ENCODE assay signal across 1 cellular context in genomic region chr2:207734264-207734635, GRCh38.
TF ChIP-seq lines count a peak whose summit lies in the region.

No MANE protein-coding gene starts in this region.

TF ChIP-seq in HepG2, 621 proteins besides CTCF, POLR2A, EP300 and RAD21 (continued from another document and continues in another):
- TF ChIP-seq CSRNP1 (CRISPR knock-in tag; IDR thresholded peaks at IDR 0.05) = no peak
- peak; percentile 14 for TF ChIP-seq PHF5A (CRISPR knock-in tag; IDR thresholded peaks at IDR 0.05; ENCODE audit: low read depth, unreplicated experiment)
- TF ChIP-seq ZNF513 (CRISPR knock-in tag; conservative IDR thresholded peaks at IDR 0.05) = no peak
- no peak for TF ChIP-seq ZFP41 (CRISPR knock-in tag; IDR thresholded peaks at IDR 0.05; ENCODE audit: borderline replicate concordance)
- no peak for TF ChIP-seq JUN (CRISPR knock-in tag; IDR thresholded peaks at IDR 0.05)
- TF ChIP-seq ZNF567 (CRISPR knock-in tag; IDR thresholded peaks at IDR 0.05; ENCODE audit: borderline replicate concordance) = 0 out of 2 replicates have a peak, but pooled peaks have one; percentile 42
- no peak for TF ChIP-seq ZNF350 (CRISPR knock-in tag; IDR thresholded peaks at IDR 0.05; ENCODE audit: borderline replicate concordance, low read depth)
- no peak for TF ChIP-seq MYNN (CRISPR knock-in tag; IDR thresholded peaks at IDR 0.05; ENCODE audit: low read depth)
- TF ChIP-seq ZC3H13 (CRISPR knock-in tag; IDR thresholded peaks at IDR 0.05) = no peak
- no peak for TF ChIP-seq HMG20B (CRISPR knock-in tag; conservative IDR thresholded peaks at IDR 0.05)
- peak; percentile 56 to 62; a peak in 2 of 4 replicates for TF ChIP-seq HMGXB4 (CRISPR knock-in tag; IDR thresholded peaks at IDR 0.05; ENCODE audit: borderline replicate concordance in 1 of 2, low read depth in 1 of 2)
- TF ChIP-seq HCFC1 (IDR thresholded peaks at IDR 0.05; ENCODE audit: low read depth, low read length) = no peak
- no peak for TF ChIP-seq MYC (CRISPR knock-in tag; IDR thresholded peaks at IDR 0.05; ENCODE audit: borderline replicate concordance)
- no peak for TF ChIP-seq DMAP1 (CRISPR knock-in tag; IDR thresholded peaks at IDR 0.05)
- TF ChIP-seq PTBP1 (IDR thresholded peaks at IDR 0.05; ENCODE audit: low read depth, low read length, poor library complexity, severe bottlenecking) = no peak
- no peak for TF ChIP-seq ZNF546 (CRISPR knock-in tag; conservative IDR thresholded peaks at IDR 0.05)
- no peak for TF ChIP-seq BRCA1 (CRISPR knock-in tag; IDR thresholded peaks at IDR 0.05)
- no peak for TF ChIP-seq ZNF589 (CRISPR knock-in tag; conservative IDR thresholded peaks at IDR 0.05)
- no peak for TF ChIP-seq ZNF709 (CRISPR knock-in tag; IDR thresholded peaks at IDR 0.05)
- no peak for TF ChIP-seq ZNF800 (CRISPR knock-in tag; IDR thresholded peaks at IDR 0.05)
- peak; percentile 81 for TF ChIP-seq STAG1 (CRISPR knock-in tag; IDR thresholded peaks at IDR 0.05)
- TF ChIP-seq NFATC3 (CRISPR knock-in tag; IDR thresholded peaks at IDR 0.05) = no peak
- TF ChIP-seq MAFK (conservative IDR thresholded peaks at IDR 0.05 in 1 of 2, IDR thresholded peaks at IDR 0.05 in 1 of 2; ENCODE audit: low read length in 2 of 2) = no peak
- TF ChIP-seq ELF4 (CRISPR knock-in tag; IDR thresholded peaks at IDR 0.05; ENCODE audit: borderline replicate concordance) = 0 out of 2 replicates have a peak, but pooled peaks have one; percentile 26
- peak; percentile 43 for TF ChIP-seq TEAD3 (CRISPR knock-in tag; optimal IDR thresholded peaks at IDR 0.05; ENCODE audit: borderline replicate concordance)
- peak; percentile 20; the same call in 1 of the 2 replicates for TF ChIP-seq SAFB2 (CRISPR knock-in tag; IDR thresholded peaks at IDR 0.05; ENCODE audit: borderline replicate concordance, low read depth)
- peak; percentile 67; the same call in 1 of the 2 replicates for TF ChIP-seq RFXANK (CRISPR knock-in tag; IDR thresholded peaks at IDR 0.05)
- TF ChIP-seq RCOR2 (CRISPR knock-in tag; IDR thresholded peaks at IDR 0.05) = no peak
- no peak for TF ChIP-seq ZNF766 (CRISPR knock-in tag; IDR thresholded peaks at IDR 0.05; ENCODE audit: borderline replicate concordance)
- no peak for TF ChIP-seq TBL1XR1 (IDR thresholded peaks at IDR 0.05; ENCODE audit: borderline replicate concordance, low read length, partially characterized antibody)
- TF ChIP-seq KAT7 (CRISPR knock-in tag; IDR thresholded peaks at IDR 0.05; ENCODE audit: borderline replicate concordance) = no peak; the same call in 1 of the 2 replicates
- peak; percentile 15; the same call in 1 of the 2 replicates for TF ChIP-seq IRF2 (CRISPR knock-in tag; IDR thresholded peaks at IDR 0.05)
- TF ChIP-seq SIX4 (CRISPR knock-in tag; IDR thresholded peaks at IDR 0.05) = 0 out of 2 replicates have a peak, but pooled peaks have one; percentile 11
- TF ChIP-seq ZNF780A (CRISPR knock-in tag; IDR thresholded peaks at IDR 0.05) = no peak
- TF ChIP-seq ATF5 (CRISPR knock-in tag; IDR thresholded peaks at IDR 0.05; ENCODE audit: low read depth) = no peak
- peak; percentile 16; the same call in 1 of the 2 replicates for TF ChIP-seq SAP130 (CRISPR knock-in tag; IDR thresholded peaks at IDR 0.05; ENCODE audit: low read depth)
- no peak for TF ChIP-seq KLF15 (CRISPR knock-in tag; IDR thresholded peaks at IDR 0.05; ENCODE audit: borderline replicate concordance)
- no peak for TF ChIP-seq ZNF224 (CRISPR knock-in tag; IDR thresholded peaks at IDR 0.05)
- TF ChIP-seq GFI1 (CRISPR knock-in tag; IDR thresholded peaks at IDR 0.05; ENCODE audit: borderline replicate concordance) = peak; percentile 13; the same call in 1 of the 2 replicates
- no peak for TF ChIP-seq RNF2 (conservative IDR thresholded peaks at IDR 0.05; ENCODE audit: low read depth)
- TF ChIP-seq EHMT2 (IDR thresholded peaks at IDR 0.05; ENCODE audit: borderline replicate concordance, low read depth, low read length) = no peak
- peak; percentile 24 for TF ChIP-seq ZNF18 (CRISPR knock-in tag; IDR thresholded peaks at IDR 0.05; ENCODE audit: insufficient replicate concordance)
- TF ChIP-seq TRIM24 (CRISPR knock-in tag; IDR thresholded peaks at IDR 0.05) = no peak
- 0 out of 2 replicates have a peak, but pooled peaks have one; percentile 14 for TF ChIP-seq ZGPAT (CRISPR knock-in tag; IDR thresholded peaks at IDR 0.05)
- no peak for TF ChIP-seq ZSCAN30 (CRISPR knock-in tag; IDR thresholded peaks at IDR 0.05)
- TF ChIP-seq TFE3 (CRISPR knock-in tag; IDR thresholded peaks at IDR 0.05) = 0 out of 2 replicates have a peak, but pooled peaks have one; percentile 37
- no peak for TF ChIP-seq TAF1 (CRISPR knock-in tag; IDR thresholded peaks at IDR 0.05)
- TF ChIP-seq ZFYVE20 (CRISPR knock-in tag; IDR thresholded peaks at IDR 0.05; ENCODE audit: borderline replicate concordance, low read depth) = no peak
- TF ChIP-seq NFYC (CRISPR knock-in tag; IDR thresholded peaks at IDR 0.05) = peak; percentile 9; the same call in 1 of the 2 replicates
- no peak for TF ChIP-seq ZNF740 (CRISPR knock-in tag; IDR thresholded peaks at IDR 0.05)
- TF ChIP-seq ZNF562 (CRISPR knock-in tag; IDR thresholded peaks at IDR 0.05; ENCODE audit: borderline replicate concordance) = no peak
